In genomic region chr22:28498044-28498443, GRCh38 we compare ENCODE assay signal across 6 cellular contexts.
"Had no signal": no experiment of that assay in that cellular context is flagged by ENCODE, and none has a peak within 500 bp of the region (broad histone marks: within the 10 kb centered on the region; RNA-seq: fewer than 3 reads in every experiment).

No MANE protein-coding gene starts in this region.

- DNase-seq: GM23248, GOT3, H7, HCEC 1CT, IMR-90, KBM-7 had no signal

- H3K9ac ChIP-seq: GM23248 had no signal

- H2AFZ ChIP-seq: GM23248 had no signal

- H3K4me3 ChIP-seq: GM23248 had no signal

- H3K27ac ChIP-seq: GM23248 had no signal
